8 cellular contexts compared by ENCODE assay signal in the genomic region with DNA sequence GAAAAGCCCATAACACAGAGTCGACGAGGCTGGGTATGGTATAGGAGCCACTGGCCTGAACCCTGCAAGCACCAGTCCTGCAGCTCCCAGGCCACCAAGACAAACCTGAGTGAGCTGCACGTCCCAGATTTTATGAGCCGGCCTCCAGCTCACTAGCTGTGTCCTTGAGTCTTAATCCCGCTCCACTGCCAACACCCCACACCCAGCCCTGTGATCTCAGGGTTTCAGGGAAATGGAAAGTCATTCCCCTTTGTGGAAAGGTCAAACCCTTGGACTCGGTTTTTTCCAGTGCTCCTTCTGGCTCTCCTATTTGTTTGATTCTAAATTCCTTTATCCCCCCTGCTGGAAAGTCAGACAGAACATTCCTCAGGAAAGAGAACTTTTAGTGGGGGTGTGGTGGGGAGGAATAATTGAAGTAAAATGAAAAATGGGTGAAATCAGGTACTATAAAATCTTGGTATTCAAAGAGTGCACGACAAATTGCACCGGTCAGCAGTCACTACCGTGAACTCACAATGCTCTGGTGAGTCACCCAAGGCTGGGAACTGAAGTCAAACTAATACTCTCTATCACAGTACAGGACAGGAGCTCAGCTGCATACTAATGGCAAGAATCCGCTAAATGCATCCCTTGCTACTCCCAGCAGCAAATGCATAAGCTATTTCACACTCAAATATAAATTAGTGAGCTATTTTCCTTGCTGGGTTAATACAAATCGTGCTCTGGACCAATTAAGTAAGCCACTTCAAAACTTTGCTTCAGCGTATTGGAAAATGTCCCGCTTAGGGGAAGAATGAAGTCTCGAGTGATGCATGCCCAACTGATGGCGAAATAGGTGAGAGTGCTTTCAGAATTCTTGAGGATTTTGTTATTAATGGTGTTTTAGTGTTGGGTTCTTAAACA. TPM values are rescaled to one million over a fixed set of nuclear protein-coding genes. Genes with fewer than 3 reads are reported as not detected.
DNase-seq lines count a peak whose midpoint lies in the region; ATAC-seq and TF ChIP-seq lines count a peak whose summit lies in the region.

No MANE protein-coding gene starts in this region.

- H3K4me3 ChIP-seq in retinal pigment epithelial cell (ENCODE audit: low read length) (peak overlapping the region; percentile 20), H7 (ENCODE audit: insufficient read depth, low read depth, low read length) (no peak overlapping the region)

- TF ChIP-seq CTCF in glutamatergic neuron (IDR thresholded peaks at IDR 0.05; ENCODE audit: partially characterized antibody, unreplicated experiment) (no peak), retinal pigment epithelial cell (conservative IDR thresholded peaks at IDR 0.05; ENCODE audit: low read depth, low read length) (no peak)

- ATAC-seq in GM18502 (IDR thresholded peaks at IDR 0.05; ENCODE audit: poor library complexity, unreplicated experiment) = no peak
- no peak for ATAC-seq in HG03280 (IDR thresholded peaks at IDR 0.05; ENCODE audit: unreplicated experiment)

- peak overlapping the region; percentile 28 for H3K27ac Mint-ChIP-seq in glutamatergic neuron (ENCODE audit: unreplicated experiment)

- H3K36me3 Mint-ChIP-seq in glutamatergic neuron (ENCODE audit: unreplicated experiment) = no peaks in the 10 kb centered on the region

- no peaks in the 10 kb centered on the region for H3K27me3 ChIP-seq in H7 (ENCODE audit: control insufficient read depth, insufficient read depth, low read length)

- in situ Hi-C loops in SK-MEL-5 (cut with HindIII; ENCODE audit: low pct_unique_long_range_greater_than_20kb, low sequenced_read_pairs) = no loop called here

- peak; percentile 63 for DNase-seq in GM03348 (ENCODE audit: low spot score)
- peak; percentile 22 for DNase-seq in SK-MEL-5 (ENCODE audit: low read depth, low spot score)
- DNase-seq in glutamatergic neuron = no peak
- peak; percentile 91 for DNase-seq in retinal pigment epithelial cell (ENCODE audit: low read depth)
- DNase-seq in activated effector memory CD4-positive, alpha-beta T cell treated with anti-CD3 and anti-CD28 coated beads, Interleukin-2, amount 50 U/mL, for 16 hours = no peak
- DNase-seq in H7 = no peak

- peaks cover 29% of the 10 kb centered on the region for H3K4me1 Mint-ChIP-seq in glutamatergic neuron (ENCODE audit: low read depth, unreplicated experiment)

- peaks cover 5% of the 10 kb centered on the region for H3K27me3 Mint-ChIP-seq in glutamatergic neuron (ENCODE audit: unreplicated experiment)

- no peaks in the 10 kb centered on the region for H3K36me3 ChIP-seq in H7 (replicated peaks; ENCODE audit: control insufficient read depth, insufficient read depth, low read length)

- H3K9me3 Mint-ChIP-seq in glutamatergic neuron (ENCODE audit: unreplicated experiment) = peaks cover 2% of the 10 kb centered on the region

- no peak overlapping the region for H3K4me3 Mint-ChIP-seq in glutamatergic neuron (ENCODE audit: unreplicated experiment)

RNA-seq across cellular contexts. Expression of gene PITPNM2, which starts 9.0 kb away (rescaled TPM):
- 1.2 and 1.7 TPM in 2 replicates for total RNA-seq in SK-MEL-5 (2014; rRNA removed; shearing (Covaris generic))
- polyA plus RNA-seq in SK-MEL-5 (2015; cell fraction: cytosol; rRNA removed) = 5.2 and 7.4 TPM in 2 replicates
- polyA plus RNA-seq in SK-MEL-5 (2015; cell fraction: nucleus; rRNA removed) = 12.3 and 16.0 TPM in 2 replicates
- total RNA-seq in glutamatergic neuron (ENCODE audit: unreplicated experiment) = 19.6 TPM
- 3.5 and 3.7 TPM in 2 replicates for total RNA-seq in H7 (2014; rRNA removed; shearing (Covaris generic))

Comparison
In these comparisons a context has a peak if more than half of its experiments do, and no peak if none do; other contexts are left out.
1. DNase-seq: peak in GM03348 (single experiment), SK-MEL-5 (single experiment) and retinal pigment epithelial cell (single experiment); none in glutamatergic neuron (single experiment), activated effector memory CD4-positive, alpha-beta T cell treated with anti-CD3 and anti-CD28 coated beads, Interleukin-2, amount 50 U/mL, for 16 hours (single experiment) and H7 (single experiment).